In genomic region chr3:116058844-116059243, GRCh38 we compare ENCODE assay signal across 26 cellular contexts.
"Had no signal": no experiment of that assay in that cellular context is flagged by ENCODE, and none has a peak within 500 bp of the region (broad histone marks: within the 10 kb centered on the region; RNA-seq: fewer than 3 reads in every experiment).

No MANE protein-coding gene starts in this region.

- H3K27ac Mint-ChIP-seq: immature natural killer cell; naive thymus-derived CD8-positive, alpha-beta T cell; nephron progenitor cell; stimulated activated effector memory CD8-positive, alpha-beta T cell treated with anti-CD3 and anti-CD28 coated beads, Interleukin-12 subunit alpha, Interleukin-12 subunit beta, amount 100 ng/mL, for 72 hours had no signal

- H3K4me3 ChIP-seq: coronary artery, esophagus squamous epithelium, lung, prostate gland, right atrium auricular region, smooth muscle cell, testis, tibial artery had no signal

- H3K4me3 Mint-ChIP-seq: immature natural killer cell; naive thymus-derived CD8-positive, alpha-beta T cell; nephron progenitor cell; stimulated activated effector memory CD8-positive, alpha-beta T cell treated with anti-CD3 and anti-CD28 coated beads, Interleukin-12 subunit alpha, Interleukin-12 subunit beta, amount 100 ng/mL, for 72 hours; type B pancreatic cell had no signal

- H3K4me1 ChIP-seq: prostate gland, right atrium auricular region, testis, tibial artery had no signal

- H3K27me3 ChIP-seq: esophagus squamous epithelium, right atrium auricular region, testis, tibial artery had no signal

- H3K27me3 Mint-ChIP-seq: type B pancreatic cell had no signal

- H3K9me3 Mint-ChIP-seq: nephron progenitor cell, type B pancreatic cell had no signal

- H3K27ac ChIP-seq: coronary artery, esophagus squamous epithelium, prostate gland, right atrium auricular region, testis, tibial artery had no signal

- H3K36me3 ChIP-seq: esophagus squamous epithelium, prostate gland, right atrium auricular region, tibial artery had no signal

- DNase-seq: dermis blood vessel endothelial cell; effector memory CD4-positive, alpha-beta T cell; erythroblast; esophagus squamous epithelium; hypothalamus; immature natural killer cell; kidney; naive thymus-derived CD8-positive, alpha-beta T cell; nephron progenitor cell; nucleus accumbens; stimulated activated CD4-positive, alpha-beta T cell treated with anti-CD3 and anti-CD28 coated beads, Interleukin-12 subunit alpha, Interleukin-12 subunit beta, amount 100 ng/mL, for 4 hours; stimulated activated CD4-positive, alpha-beta T cell treated with anti-CD3 and anti-CD28 coated beads, Interleukin-1b, Interleukin-23, amount 100 ng/mL, for 48 hours; stimulated activated CD4-positive, alpha-beta T cell treated with anti-CD3 and anti-CD28 coated beads, Interleukin-4, amount 100 ng/mL, for 1 hour; stimulated activated naive CD8-positive, alpha-beta T cell treated with anti-CD3 and anti-CD28 coated beads, Interleukin-15, Interleukin-2, amounts not matched to agents 100 U/mL and 50 U/mL, for 24 hours; substantia nigra; testis; tibial artery had no signal

- H3K36me3 Mint-ChIP-seq: immature natural killer cell; naive thymus-derived CD8-positive, alpha-beta T cell; stimulated activated effector memory CD8-positive, alpha-beta T cell treated with anti-CD3 and anti-CD28 coated beads, Interleukin-12 subunit alpha, Interleukin-12 subunit beta, amount 100 ng/mL, for 72 hours; type B pancreatic cell had no signal

- H3K9me3 ChIP-seq: esophagus squamous epithelium, prostate gland, right atrium auricular region, testis, tibial artery had no signal

- ATAC-seq: left lobe of liver; naive thymus-derived CD8-positive, alpha-beta T cell; sciatic nerve; stimulated activated effector memory CD8-positive, alpha-beta T cell treated with anti-CD3 and anti-CD28 coated beads, Interleukin-12 subunit alpha, Interleukin-12 subunit beta, amount 100 ng/mL, for 72 hours; stimulated activated naive CD8-positive, alpha-beta T cell treated with anti-CD3 and anti-CD28 coated beads, Interleukin-15, Interleukin-2, amounts not matched to agents 100 U/mL and 50 U/mL, for 24 hours had no signal

- H3K4me1 Mint-ChIP-seq: immature natural killer cell; naive thymus-derived CD8-positive, alpha-beta T cell; stimulated activated effector memory CD8-positive, alpha-beta T cell treated with anti-CD3 and anti-CD28 coated beads, Interleukin-12 subunit alpha, Interleukin-12 subunit beta, amount 100 ng/mL, for 72 hours had no signal
